Comparison of ENCODE assay signal across 11 cellular contexts in the genomic region with DNA sequence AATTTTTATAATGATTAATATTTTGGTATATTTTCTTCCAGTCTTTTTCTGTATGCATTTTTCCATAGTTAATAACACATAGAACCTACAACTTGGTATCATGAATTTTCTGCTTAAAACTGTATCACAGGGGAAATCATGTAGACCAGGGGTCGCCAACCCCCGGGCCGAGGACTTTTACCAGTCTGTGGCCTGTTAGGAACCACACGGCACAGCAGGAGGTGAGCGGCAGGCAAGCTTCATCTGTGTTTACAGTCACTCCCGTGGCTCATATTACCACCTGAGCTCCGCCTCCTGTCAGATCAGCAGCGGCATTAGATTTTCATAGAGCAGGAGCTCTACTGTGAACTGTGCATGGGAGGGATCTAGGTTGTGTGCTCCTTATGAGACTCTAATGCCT. TPM values are rescaled to one million over a fixed set of nuclear protein-coding genes. Genes with fewer than 3 reads are reported as not detected.
A peak's percentile ranks its signal among the peaks of the same experiment; 100 is the strongest.
DNase-seq lines count a peak whose midpoint lies in the region; ATAC-seq and TF ChIP-seq lines count a peak whose summit lies in the region.
"Had no signal": no experiment of that assay in that cellular context is flagged by ENCODE, and none has a peak within 500 bp of the region (broad histone marks: within the 10 kb centered on the region; RNA-seq: fewer than 3 reads in every experiment).

No MANE protein-coding gene starts in this region.

- peaks cover 50% of the 10 kb centered on the region for H3K4me1 ChIP-seq in SJCRH30
- H3K4me1 ChIP-seq in lower lobe of right lung: no peaks in the 10 kb centered on the region
- H3K4me1 ChIP-seq in ovary (ENCODE audit: insufficient read depth): peaks cover 14% of the 10 kb centered on the region

- no peak overlapping the region for H3K27ac Mint-ChIP-seq in activated CD8-positive, alpha-beta T cell treated with anti-CD3 and anti-CD28 coated beads for 36 hours
- H3K27ac Mint-ChIP-seq: T-helper 2 cell treated with Interferon-gamma antibody and Interleukin-4, amounts not matched to agents 5 μg/mL and 100 μg/mL, for 36 hours had no signal

- H3K9me3 Mint-ChIP-seq in activated CD8-positive, alpha-beta T cell treated with anti-CD3 and anti-CD28 coated beads for 36 hours: no peaks in the 10 kb centered on the region
- H3K9me3 Mint-ChIP-seq: T-helper 2 cell treated with Interferon-gamma antibody and Interleukin-4, amounts not matched to agents 5 μg/mL and 100 μg/mL, for 36 hours had no signal

- no peak for TF ChIP-seq POLR2A in ovary (IDR thresholded peaks at IDR 0.05)

- H3K36me3 ChIP-seq in SJCRH30: no peaks in the 10 kb centered on the region
- H3K36me3 ChIP-seq in lower lobe of right lung: no peaks in the 10 kb centered on the region
- H3K36me3 ChIP-seq in ovary: no peaks in the 10 kb centered on the region
- H3K36me3 ChIP-seq: spleen had no signal

- ATAC-seq in lower lobe of right lung: peak; percentile 63 to 66
- ATAC-seq in activated CD8-positive, alpha-beta T cell treated with anti-CD3 and anti-CD28 coated beads for 36 hours: no peak
- no peak for ATAC-seq in HG02884 (IDR thresholded peaks at IDR 0.05; ENCODE audit: unreplicated experiment)

- TF ChIP-seq CTCF in lower lobe of right lung (IDR thresholded peaks at IDR 0.05) (no peak), ovary (IDR thresholded peaks at IDR 0.05) (no peak)
- TF ChIP-seq CTCF in activated CD8-positive, alpha-beta T cell treated with anti-CD3 and anti-CD28 coated beads for 36 hours (IDR thresholded peaks at IDR 0.05): no peak

- H3K27ac ChIP-seq in SJCRH30: no peak overlapping the region
- H3K27ac ChIP-seq in lower lobe of right lung: no peak overlapping the region
- no peak overlapping the region for H3K27ac ChIP-seq in ovary
- H3K27ac ChIP-seq: spleen had no signal

- POLR2A ChIA-PET in activated CD8-positive, alpha-beta T cell treated with anti-CD3 and anti-CD28 coated beads for 36 hours (lab: Charles Lee): no interaction called here

- H3K36me3 Mint-ChIP-seq in activated CD8-positive, alpha-beta T cell treated with anti-CD3 and anti-CD28 coated beads for 36 hours (ENCODE audit: low read depth): no peaks in the 10 kb centered on the region

- H3K27me3 ChIP-seq in SJCRH30 (no peaks in the 10 kb centered on the region), lower lobe of right lung (ENCODE audit: low read depth) (no peaks in the 10 kb centered on the region), ovary (no peaks in the 10 kb centered on the region)
- H3K27me3 ChIP-seq: spleen had no signal

- TF ChIP-seq EP300 in ovary (IDR thresholded peaks at IDR 0.05): no peak

- WGBS in ovary, 3 donors: 75 to 83% (median 79%) methylated on average over 8 of the region's 8 CpGs

- CTCF ChIA-PET in activated CD8-positive, alpha-beta T cell treated with anti-CD3 and anti-CD28 coated beads for 36 hours (lab: Charles Lee): interaction anchor here (2.0 to 7.0 kb wide), 2 partner anchors 38 to 401 kb away, joined by 4 to 144 read pairs; a partner anchor contains a TSS

- H3K27me3 Mint-ChIP-seq in activated CD8-positive, alpha-beta T cell treated with anti-CD3 and anti-CD28 coated beads for 36 hours: no peaks in the 10 kb centered on the region

- DNase-seq in DMS79 (lab: John Stamatoyannopoulos, UW): peak; percentile 49
- peak; percentile 27 to 70 for DNase-seq in NCI-H187 (lab: John Stamatoyannopoulos, UW)
- DNase-seq in SJCRH30: peak; percentile 37 to 59
- DNase-seq in lower lobe of right lung: no peak
- DNase-seq in activated CD8-positive, alpha-beta T cell treated with anti-CD3 and anti-CD28 coated beads for 36 hours: no peak
- no peak for DNase-seq in EL
- DNase-seq in ovary: no peak
- DNase-seq: activated gamma-delta T cell, spleen had no signal

- H3K4me1 Mint-ChIP-seq in activated CD8-positive, alpha-beta T cell treated with anti-CD3 and anti-CD28 coated beads for 36 hours (ENCODE audit: low read depth): no peaks in the 10 kb centered on the region

- intact Hi-C loops in lower lobe of right lung (cut with DNase I): no loop called here
- intact Hi-C loops in activated CD8-positive, alpha-beta T cell treated with anti-CD3 and anti-CD28 coated beads for 36 hours (cut with micrococcal nuclease): no loop called here
- intact Hi-C loops in ovary (cut with DNase I): loop anchor here in 2 of 4 donors (10.0 kb wide), 1 partner anchor 401 kb away; a partner anchor contains a TSS

- H3K9me3 ChIP-seq in SJCRH30 (replicated peaks) (no peaks in the 10 kb centered on the region), lower lobe of right lung (no peaks in the 10 kb centered on the region), ovary (no peaks in the 10 kb centered on the region)
- H3K9me3 ChIP-seq: spleen had no signal

- H3K4me3 ChIP-seq in SJCRH30 (no peak overlapping the region), lower lobe of right lung (no peak overlapping the region), ovary (no peak overlapping the region)
- H3K4me3 ChIP-seq: spleen had no signal

- no peak overlapping the region for H3K4me3 Mint-ChIP-seq in activated CD8-positive, alpha-beta T cell treated with anti-CD3 and anti-CD28 coated beads for 36 hours
- H3K4me3 Mint-ChIP-seq: T-helper 2 cell treated with Interferon-gamma antibody and Interleukin-4, amounts not matched to agents 5 μg/mL and 100 μg/mL, for 36 hours had no signal

RNA-seq across cellular contexts. Expression of a gene that starts 54.7 kb away (rescaled TPM):
- total RNA-seq in SJCRH30 (2014; rRNA removed; shearing (Covaris generic)): 45.2 and 52.8 TPM in 2 replicates
- total RNA-seq in lower lobe of right lung: 25.3 TPM
- total RNA-seq in activated CD8-positive, alpha-beta T cell treated with anti-CD3 and anti-CD28 coated beads for 36 hours: 100 to 1,000 TPM; 421 to 453 TPM
- 100 to 1,000 TPM in 2 of 7 donors, 10 to 100 TPM in 5; 41.7 to 171 (median 68.4) TPM for total RNA-seq in ovary
- polyA plus RNA-seq in ovary: 100 to 1,000 TPM in 1 of 2 donors, 10 to 100 TPM in 1; 41.7 to 105 TPM

Comparison
In these comparisons a context has a peak if more than half of its experiments do, and no peak if none do; other contexts are left out.
1. DNase-seq: peak in DMS79 (single experiment), NCI-H187 (2 of 2) and SJCRH30 (2 of 2); none in lower lobe of right lung (single experiment), activated CD8-positive, alpha-beta T cell treated with anti-CD3 and anti-CD28 coated beads for 36 hours (single experiment), EL (single experiment) and ovary (0 of 5).
2. ATAC-seq: peak in lower lobe of right lung (2 of 2); none in activated CD8-positive, alpha-beta T cell treated with anti-CD3 and anti-CD28 coated beads for 36 hours (single experiment) and HG02884 (single experiment).